In genomic region chr22:46250035-46250782, GRCh38 we compare ENCODE assay signal across 1 cellular context.
TF ChIP-seq lines count a peak whose summit lies in the region.

Gene CDPF1 (minus strand): TSS chr22:46250293. CDS start chr22:46248284, 2,009 bp downstream.

TF ChIP-seq in HepG2, 621 proteins besides CTCF, POLR2A, EP300 and RAD21 (continued from another document and continues in another):
- TF ChIP-seq AFF4 (CRISPR knock-in tag; IDR thresholded peaks at IDR 0.05) (no peak; the same call in 1 of the 2 replicates), CEBPG (CRISPR knock-in tag; IDR thresholded peaks at IDR 0.05) (no peak), NFE2L2 (IDR thresholded peaks at IDR 0.05; ENCODE audit: low read length) (no peak), ADNP (CRISPR knock-in tag; IDR thresholded peaks at IDR 0.05) (no peak), RARA (CRISPR knock-in tag; IDR thresholded peaks at IDR 0.05) (no peak), NPAS2 (CRISPR knock-in tag; IDR thresholded peaks at IDR 0.05; ENCODE audit: borderline replicate concordance) (no peak), CSRNP1 (CRISPR knock-in tag; IDR thresholded peaks at IDR 0.05) (no peak; the same call in 1 of the 2 replicates), RFX3 (CRISPR knock-in tag; IDR thresholded peaks at IDR 0.05) (no peak), ZNF660 (CRISPR knock-in tag; IDR thresholded peaks at IDR 0.05; ENCODE audit: borderline replicate concordance, low read depth) (no peak), CBFB (CRISPR knock-in tag; IDR thresholded peaks at IDR 0.05) (peak; percentile 75), ZNF816 (CRISPR knock-in tag; IDR thresholded peaks at IDR 0.05; ENCODE audit: borderline replicate concordance) (no peak), LCORL (IDR thresholded peaks at IDR 0.05) (no peak), LCORL (CRISPR knock-in tag; IDR thresholded peaks at IDR 0.05) (peak; percentile 75), TBP (CRISPR knock-in tag; IDR thresholded peaks at IDR 0.05) (no peak; the same call in 1 of the 2 replicates), AGO2 (optimal IDR thresholded peaks at IDR 0.05; ENCODE audit: low read depth, low read length) (no peak), CREM (IDR thresholded peaks at IDR 0.05) (no peak), CREM (CRISPR knock-in tag; IDR thresholded peaks at IDR 0.05) (no peak), BRCA1 (CRISPR knock-in tag; IDR thresholded peaks at IDR 0.05) (peak; percentile 77; the same call in 1 of the 2 replicates), CERS6 (CRISPR knock-in tag; IDR thresholded peaks at IDR 0.05) (peak; percentile 45; the same call in 1 of the 2 replicates), MED8 (CRISPR knock-in tag; IDR thresholded peaks at IDR 0.05; ENCODE audit: insufficient replicate concordance) (peak; percentile 81), KLF11 (CRISPR knock-in tag; IDR thresholded peaks at IDR 0.05) (no peak), E2F5 (CRISPR knock-in tag; conservative IDR thresholded peaks at IDR 0.05) (0 out of 2 replicates have a peak, but pooled peaks have one; percentile 37), ARNTL (CRISPR knock-in tag; IDR thresholded peaks at IDR 0.05) (peak; percentile 31; the same call in 1 of the 2 replicates), MTA3 (CRISPR knock-in tag; IDR thresholded peaks at IDR 0.05) (no peak), SSRP1 (CRISPR knock-in tag; IDR thresholded peaks at IDR 0.05) (no peak), ZNF550 (CRISPR knock-in tag; IDR thresholded peaks at IDR 0.05; ENCODE audit: borderline replicate concordance) (no peak), ZNF780A (CRISPR knock-in tag; IDR thresholded peaks at IDR 0.05) (no peak; the same call in 1 of the 2 replicates), MLX (CRISPR knock-in tag; IDR thresholded peaks at IDR 0.05) (no peak), TOPORS (CRISPR knock-in tag; IDR thresholded peaks at IDR 0.05) (no peak), ZNF713 (CRISPR knock-in tag; IDR thresholded peaks at IDR 0.05) (peak; percentile 88; the same call in 1 of the 2 replicates), DNMT3B (CRISPR knock-in tag; conservative IDR thresholded peaks at IDR 0.05) (no peak), ZSCAN22 (CRISPR knock-in tag; IDR thresholded peaks at IDR 0.05) (no peak), SIN3B (IDR thresholded peaks at IDR 0.05; ENCODE audit: low read length) (no peak), ZNF350 (CRISPR knock-in tag; IDR thresholded peaks at IDR 0.05; ENCODE audit: borderline replicate concordance, low read depth) (no peak; the same call in 1 of the 2 replicates), ETV5 (CRISPR knock-in tag; IDR thresholded peaks at IDR 0.05; ENCODE audit: borderline replicate concordance) (peak; percentile 47), ZNF839 (CRISPR knock-in tag; IDR thresholded peaks at IDR 0.05; ENCODE audit: borderline replicate concordance) (0 out of 2 replicates have a peak, but pooled peaks have one; percentile 3), RNF2 (conservative IDR thresholded peaks at IDR 0.05; ENCODE audit: low read depth) (peak; percentile 70), THAP11 (CRISPR knock-in tag; IDR thresholded peaks at IDR 0.05) (peak; percentile 86), ZNF510 (CRISPR knock-in tag; IDR thresholded peaks at IDR 0.05; ENCODE audit: low read depth) (peak; percentile 82; the same call in 1 of the 2 replicates), CENPT (CRISPR knock-in tag; IDR thresholded peaks at IDR 0.05; ENCODE audit: low read depth) (peak; percentile 42; the same call in 1 of the 2 replicates), ARID4A (CRISPR knock-in tag; IDR thresholded peaks at IDR 0.05; ENCODE audit: borderline replicate concordance) (peak; percentile 90), RXRA (CRISPR knock-in tag; IDR thresholded peaks at IDR 0.05) (0 out of 2 replicates have a peak, but pooled peaks have one; percentile 23), BHLHE40 (IDR thresholded peaks at IDR 0.05; ENCODE audit: low read length) (no peak), ZNF280D (CRISPR knock-in tag; IDR thresholded peaks at IDR 0.05) (no peak), ZFX (CRISPR knock-in tag; IDR thresholded peaks at IDR 0.05; ENCODE audit: low read depth) (peak; percentile 89), PCBP1 (IDR thresholded peaks at IDR 0.05; ENCODE audit: borderline replicate concordance, low read depth, low read length) (0 out of 2 replicates have a peak, but pooled peaks have one; percentile 34), MED1 (CRISPR knock-in tag; IDR thresholded peaks at IDR 0.05) (peak; percentile 57; the same call in 1 of the 2 replicates), ZNF432 (CRISPR knock-in tag; IDR thresholded peaks at IDR 0.05; ENCODE audit: borderline replicate concordance) (no peak), MAZ (IDR thresholded peaks at IDR 0.05; ENCODE audit: borderline replicate concordance, low read depth, low read length) (0 out of 2 replicates have a peak, but pooled peaks have one; percentile 12), MAZ (CRISPR knock-in tag; IDR thresholded peaks at IDR 0.05; ENCODE audit: low read depth) (peak; percentile 92), ZNF749 (CRISPR knock-in tag; IDR thresholded peaks at IDR 0.05; ENCODE audit: borderline replicate concordance) (no peak; the same call in 1 of the 2 replicates), NR0B2 (CRISPR knock-in tag; IDR thresholded peaks at IDR 0.05) (peak; percentile 84), ZSCAN12 (CRISPR knock-in tag; IDR thresholded peaks at IDR 0.05) (no peak; the same call in 1 of the 2 replicates)
